ENCODE assay signal across 8 cellular contexts in the genomic region with DNA sequence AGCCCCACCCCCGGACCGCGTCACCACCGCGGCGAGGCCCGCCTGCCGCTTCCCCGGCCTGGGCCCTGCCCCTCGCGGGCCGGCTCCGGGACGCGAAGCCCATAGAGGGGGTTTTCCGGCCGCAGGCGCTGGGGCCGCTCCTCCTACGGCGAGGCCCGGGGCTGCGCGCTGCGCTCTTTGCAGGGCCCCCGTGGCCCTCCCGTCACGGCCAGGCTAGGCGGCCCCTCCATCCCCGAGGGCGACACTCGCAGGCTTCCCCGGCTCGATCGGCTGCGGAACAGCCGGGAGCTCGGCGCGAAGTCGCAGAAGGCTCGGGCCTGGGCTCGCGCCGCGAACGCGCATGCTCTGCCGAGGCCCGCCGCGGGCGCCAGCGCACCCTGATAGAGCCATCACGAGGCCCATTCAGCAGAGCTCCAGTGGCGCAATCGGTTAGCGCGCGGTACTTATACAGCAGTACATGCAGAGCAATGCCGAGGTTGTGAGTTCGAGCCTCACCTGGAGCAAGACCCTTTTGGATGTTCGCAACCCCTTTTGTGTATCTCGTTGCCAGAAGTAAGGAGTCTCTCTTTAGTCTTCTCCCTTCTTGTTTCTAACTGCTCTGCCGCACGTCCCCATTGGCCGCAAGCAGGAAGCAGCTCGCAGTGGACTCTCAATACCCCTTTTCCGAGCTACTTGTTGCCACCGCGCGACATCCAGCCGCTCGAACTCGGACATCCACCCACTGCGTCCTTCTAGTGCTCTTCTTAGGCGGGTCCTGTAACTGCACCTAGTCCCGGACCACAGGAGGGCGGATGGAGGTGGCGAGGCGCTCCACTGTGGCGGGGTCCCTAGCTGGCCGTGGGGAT. TPM values are rescaled to one million over a fixed set of nuclear protein-coding genes. Genes with fewer than 3 reads are reported as not detected.
DNase-seq lines count a peak whose midpoint lies in the region; ATAC-seq and TF ChIP-seq lines count a peak whose summit lies in the region.

No MANE protein-coding gene starts in this region.

- peak; percentile 88 for ATAC-seq in foreskin keratinocyte

- no peaks in the 10 kb centered on the region for H4K20me1 ChIP-seq in MM.1S (ENCODE audit: insufficient read depth, low read length)

- no peaks in the 10 kb centered on the region for H3K9me3 ChIP-seq in MM.1S (replicated peaks; ENCODE audit: insufficient read depth, low read length)
- H3K9me3 ChIP-seq in neutrophil: peaks cover 13% of the 10 kb centered on the region

- H3K79me2 ChIP-seq in MM.1S (ENCODE audit: low read length): no peaks in the 10 kb centered on the region

- H3K27ac ChIP-seq in MM.1S (ENCODE audit: low read length): peak overlapping the region; percentile 99
- H3K27ac ChIP-seq in foreskin keratinocyte: peak overlapping the region; percentile 96
- peak overlapping the region; percentile 97 for H3K27ac ChIP-seq in neutrophil
- peak overlapping the region; percentile 98 for H3K27ac ChIP-seq in substantia nigra (ENCODE audit: low read depth, low read length, poor library complexity, severe bottlenecking)

- no peaks in the 10 kb centered on the region for H3K9me2 ChIP-seq in MM.1S (replicated peaks; ENCODE audit: insufficient read depth, low read length)

- H3K4me3 ChIP-seq in MM.1S (ENCODE audit: low read length): peak overlapping the region; percentile 68
- peak overlapping the region; percentile 60 to 83 for H3K4me3 ChIP-seq in neutrophil (ENCODE audit: low read depth in 1 of 2, low read length in 1 of 2)

- peak overlapping the region; percentile 64 for H2AFZ ChIP-seq in MM.1S (ENCODE audit: low read length)

- no peak for TF ChIP-seq CTCF in MM.1S (IDR thresholded peaks at IDR 0.05; ENCODE audit: low read length)
- TF ChIP-seq CTCF in foreskin keratinocyte (conservative IDR thresholded peaks at IDR 0.05): no peak
- TF ChIP-seq CTCF in neutrophil (IDR thresholded peaks at IDR 0.05): no peak

- H3K4me1 ChIP-seq in MM.1S (ENCODE audit: low read length) (peaks cover 8% of the 10 kb centered on the region; the same call in 1 of the 2 replicates), foreskin keratinocyte (no peaks in the 10 kb centered on the region), neutrophil (ENCODE audit: control insufficient read depth in 1 of 2, insufficient read depth in 1 of 2, low read depth in 1 of 2, low read length in 1 of 2) (peaks cover 21% of the 10 kb centered on the region in 2 experiments)

- H3F3A ChIP-seq in MM.1S (ENCODE audit: insufficient read depth, low read length): peaks cover 19% of the 10 kb centered on the region

- no peaks in the 10 kb centered on the region for H3K27me3 ChIP-seq in MM.1S (replicated peaks; ENCODE audit: insufficient read depth, low read length)
- H3K27me3 ChIP-seq in foreskin keratinocyte: no peaks in the 10 kb centered on the region
- peaks cover 10% of the 10 kb centered on the region for H3K27me3 ChIP-seq in neutrophil

- H3K36me3 ChIP-seq in MM.1S (replicated peaks; ENCODE audit: insufficient read depth, low read length) (no peaks in the 10 kb centered on the region), neutrophil (no peaks in the 10 kb centered on the region)

- peak; percentile 96 for DNase-seq in GDM1 (lab: John Stamatoyannopoulos, UW)
- DNase-seq in HCEC 1CT: peak; percentile 92
- peak; percentile 95 for DNase-seq in MM.1S
- DNase-seq in SHP77 treated with DMSO at 0.1 percent for 48 hours (lab: John Stamatoyannopoulos, UW): peak; percentile 83
- DNase-seq in activated gamma-delta T cell treated with anti-CD3 and anti-CD28 coated beads, Interleukin-2, amount 50 U/mL, for 16 hours (ENCODE audit: low read depth): peak; percentile 89
- DNase-seq in foreskin keratinocyte: peak; percentile 87 to 96
- peak; percentile 64 to 98 (median 91) for DNase-seq in substantia nigra (lab: John Stamatoyannopoulos, UW)

- H3K9ac ChIP-seq in MM.1S (ENCODE audit: low read length): peak overlapping the region; percentile 96

- peak overlapping the region; percentile 81 for H3K4me2 ChIP-seq in MM.1S (ENCODE audit: low read depth, low read length)

RNA-seq across cellular contexts. Expression of a gene that starts 18.0 kb away (rescaled TPM):
- total RNA-seq in foreskin keratinocyte: 0.48 and 0.56 TPM in 2 replicates
- polyA plus RNA-seq in foreskin keratinocyte: 0.47 and 0.57 TPM in 2 replicates

RNA-seq across cellular contexts. Expression of a gene that starts 46.4 kb away (rescaled TPM):
- total RNA-seq in foreskin keratinocyte: 0.07 TPM in 1 of 2 replicates, not detected in the other
- 0.04 and 0.08 TPM in 2 replicates for polyA plus RNA-seq in foreskin keratinocyte

Comparison
In these comparisons a context has a peak if more than half of its experiments do, and no peak if none do; other contexts are left out.
1. Peak in every context shown above with its lines: DNase-seq, ATAC-seq, H3K4me3 ChIP-seq and H3K27ac ChIP-seq.